ENCODE assay signal across 8 cellular contexts in genomic region chr22:30890689-30891442, GRCh38.
A peak's percentile ranks its signal among the peaks of the same experiment; 100 is the strongest.
DNase-seq lines count a peak whose midpoint lies in the region; ATAC-seq, FAIRE-seq and TF ChIP-seq lines count a peak whose summit lies in the region.

No MANE protein-coding gene starts in this region.

- H3K9me3 Mint-ChIP-seq in stimulated activated effector memory CD8-positive, alpha-beta T cell treated with anti-CD3 and anti-CD28 coated beads, Interleukin-12 subunit alpha, Interleukin-12 subunit beta, amount 100 ng/mL, for 72 hours: no peaks in the 10 kb centered on the region

- peak; percentile 83 for TF ChIP-seq CTCF in Panc1 (IDR thresholded peaks at IDR 0.05)
- TF ChIP-seq CTCF in K562 (IDR thresholded peaks at IDR 0.05 in 2 of 3, conservative IDR thresholded peaks at IDR 0.05 in 1 of 3; ENCODE audit: insufficient read depth in 2 of 3, low read depth in 1 of 3, low read length in 3 of 3): peak; percentile 67 to 76 (median 73)
- peak; percentile 74 for TF ChIP-seq CTCF in kidney (IDR thresholded peaks at IDR 0.05; ENCODE audit: borderline replicate concordance, extremely low read depth, insufficient read depth)

- POLR2A ChIA-PET in Panc1 (lab: Charles Lee) (no interaction called here), K562 (lab: Yijun Ruan, JAX) (interaction anchor here (1.3 to 1.4 kb wide), 2 partner anchors 9 to 10 kb away, joined by 4 read pairs; no protein-coding TSS in a partner anchor)

- TF ChIP-seq RAD21 in K562 (CRISPR knock-in tag; conservative IDR thresholded peaks at IDR 0.05 in 1 of 2, IDR thresholded peaks at IDR 0.05 in 1 of 2): peak in 1 of 2 experiments; percentile 64; a peak in 3 of 4 replicates

- no peaks in the 10 kb centered on the region for H3K9me1 ChIP-seq in K562 (ENCODE audit: control insufficient read depth, insufficient read depth, low read length)

- no peaks in the 10 kb centered on the region for H3K4me1 ChIP-seq in Panc1 (ENCODE audit: control insufficient read depth, insufficient read depth, low read length)
- peaks cover 0 to 12% of the 10 kb centered on the region in 2 experiments; a peak in 1 of 5 replicates for H3K4me1 ChIP-seq in K562 (replicated peaks in 1 of 2; ENCODE audit: control insufficient read depth in 2 of 2, insufficient read depth in 2 of 2, low read length in 2 of 2)
- H3K4me1 ChIP-seq in kidney (ENCODE audit: control insufficient read depth in 1 of 2, insufficient read depth in 1 of 2, low read depth in 1 of 2, low read length in 2 of 2): peaks cover 0 to 2% of the 10 kb centered on the region in 2 donors

- no peak overlapping the region for H2AFZ ChIP-seq in K562 (ENCODE audit: low read depth, low read length)

- no peaks in the 10 kb centered on the region for H3K27me3 ChIP-seq in Panc1 (ENCODE audit: control insufficient read depth, insufficient read depth, low read length)
- no peaks in the 10 kb centered on the region for H3K27me3 ChIP-seq in K562 (ENCODE audit: control insufficient read depth in 2 of 2, insufficient read depth in 2 of 2, low read length in 2 of 2)

- CTCF ChIA-PET in Panc1 (lab: Charles Lee): interaction anchor here (0.6 to 1.1 kb wide), 2 partner anchors 11 to 74 kb away, joined by 3 to 6 read pairs; no protein-coding TSS in a partner anchor
- CTCF ChIA-PET in K562 (lab: Yijun Ruan, JAX; ENCODE audit: low intra/inter-chr PET ratio): no interaction called here

- H3K4me3 ChIP-seq in Panc1 (ENCODE audit: low read depth in 2 of 2, low read length in 2 of 2): no peak overlapping the region
- H3K4me3 ChIP-seq in K562: no peak overlapping the region
- no peak overlapping the region for H3K4me3 ChIP-seq in kidney (ENCODE audit: low read length in 2 of 2)

- no peak for TF ChIP-seq POLR2A in K562 (conservative IDR thresholded peaks at IDR 0.05)

- H3K4me2 ChIP-seq in K562 (ENCODE audit: insufficient read depth, low read length): no peak overlapping the region

- DNase-seq in NCI-H1092 treated with DMSO at 0.1 percent for 48 hours (lab: John Stamatoyannopoulos, UW): peak; percentile 1
- no peak for DNase-seq in NCI-H1092 (lab: John Stamatoyannopoulos, UW)
- peak; percentile 7 for DNase-seq in Panc1 (ENCODE audit: low read depth, low spot score)
- DNase-seq in K562 (ENCODE audit: extremely low read depth in 1 of 4, low spot score in 3 of 4): peak; percentile 41 to 47 (median 43)
- DNase-seq in kidney: peak; percentile 77
- DNase-seq in stimulated activated effector memory CD8-positive, alpha-beta T cell treated with anti-CD3 and anti-CD28 coated beads, Interleukin-12 subunit alpha, Interleukin-12 subunit beta, amount 100 ng/mL, for 72 hours (ENCODE audit: low spot score in 2 of 2): no peak
- DNase-seq in NCI-H187 treated with DMSO at 0.1 percent for 48 hours (lab: John Stamatoyannopoulos, UW): no peak

- peak; percentile 75 for FAIRE-seq in K562 (lab: Jason Lieb, UNC)
- no peak for FAIRE-seq in kidney (lab: Jason Lieb, UNC)

- H3K9ac ChIP-seq in K562 (ENCODE audit: insufficient read depth in 1 of 2, low read depth in 2 of 2, low read length in 2 of 2) (0 out of 4 replicates have a peak overlapping the region, but pooled peaks of 1 of the 2 experiments have one; percentile 20), kidney (ENCODE audit: low read length in 2 of 2) (no peak overlapping the region)

- TF ChIP-seq EP300 in K562 (IDR thresholded peaks at IDR 0.05; ENCODE audit: low read length): no peak

- H4K20me1 ChIP-seq in K562 (replicated peaks; ENCODE audit: control insufficient read depth, insufficient read depth, low read length): no peaks in the 10 kb centered on the region

- in situ Hi-C loops in Panc1 (cut with HindIII; ENCODE audit: low pct_unique_long_range_greater_than_20kb, low sequenced_read_pairs) (no loop called here), K562 (cut with MboI) (no loop called here)

- 79% methylated on average over 15 of the region's 17 CpGs for WGBS in K562 (ENCODE audit: insufficient coverage, low coverage, missing lambda C conversion rate)

- ATAC-seq in Panc1: peak; percentile 85; the same call in 1 of the 2 replicates
- peak; percentile 89 for ATAC-seq in K562
- peak; percentile 53 for ATAC-seq in stimulated activated effector memory CD8-positive, alpha-beta T cell treated with anti-CD3 and anti-CD28 coated beads, Interleukin-12 subunit alpha, Interleukin-12 subunit beta, amount 100 ng/mL, for 72 hours
- ATAC-seq in HG02759 (IDR thresholded peaks at IDR 0.05; ENCODE audit: unreplicated experiment): no peak

- peak overlapping the region; percentile 15 for H3K27ac Mint-ChIP-seq in stimulated activated effector memory CD8-positive, alpha-beta T cell treated with anti-CD3 and anti-CD28 coated beads, Interleukin-12 subunit alpha, Interleukin-12 subunit beta, amount 100 ng/mL, for 72 hours

- intact Hi-C loops in Panc1 (cut with micrococcal nuclease; ENCODE audit: unreplicated experiment): no loop called here
- intact Hi-C loops in K562 (cut with micrococcal nuclease): loop anchor here (1.0 kb wide), 1 partner anchor 128 kb away; no protein-coding TSS in a partner anchor
- intact Hi-C loops in kidney (cut with DNase I): no loop called here

- no peak overlapping the region for H3K27ac ChIP-seq in Panc1 (ENCODE audit: low read length)
- H3K27ac ChIP-seq in K562 (ENCODE audit: extremely low read depth, low read depth, low read length): no peak overlapping the region
- H3K27ac ChIP-seq in kidney (ENCODE audit: low read depth in 2 of 2, low read length in 2 of 2): no peak overlapping the region

- peaks cover 10% of the 10 kb centered on the region for H3K36me3 Mint-ChIP-seq in stimulated activated effector memory CD8-positive, alpha-beta T cell treated with anti-CD3 and anti-CD28 coated beads, Interleukin-12 subunit alpha, Interleukin-12 subunit beta, amount 100 ng/mL, for 72 hours

- no peak overlapping the region for H3K4me3 Mint-ChIP-seq in stimulated activated effector memory CD8-positive, alpha-beta T cell treated with anti-CD3 and anti-CD28 coated beads, Interleukin-12 subunit alpha, Interleukin-12 subunit beta, amount 100 ng/mL, for 72 hours

- BruUV-seq in Panc1 (replicated peaks; lab: Mats Ljungman, UMichigan) (no TSS peak), K562 (replicated peaks; lab: Mats Ljungman, UMichigan) (no TSS peak)

- no peaks in the 10 kb centered on the region for H3K36me3 ChIP-seq in Panc1 (ENCODE audit: control insufficient read depth, insufficient read depth, low read length)
- H3K36me3 ChIP-seq in K562 (ENCODE audit: control insufficient read depth, insufficient read depth, low read length): peaks cover 81% of the 10 kb centered on the region; the same call in 2 of the 3 replicates
- H3K36me3 ChIP-seq in kidney (ENCODE audit: control insufficient read depth in 1 of 2, insufficient read depth in 2 of 2, low read length in 2 of 2): peaks cover 2 to 4% of the 10 kb centered on the region in 2 donors

- peaks cover 20% of the 10 kb centered on the region for H3K4me1 Mint-ChIP-seq in stimulated activated effector memory CD8-positive, alpha-beta T cell treated with anti-CD3 and anti-CD28 coated beads, Interleukin-12 subunit alpha, Interleukin-12 subunit beta, amount 100 ng/mL, for 72 hours

- no peaks in the 10 kb centered on the region for H3K79me2 ChIP-seq in K562 (ENCODE audit: control insufficient read depth, insufficient read depth, low read length)

- H3K9me3 ChIP-seq in Panc1 (ENCODE audit: control insufficient read depth, insufficient read depth, low read depth, low read length): no peaks in the 10 kb centered on the region
- no peaks in the 10 kb centered on the region for H3K9me3 ChIP-seq in K562 (replicated peaks; ENCODE audit: control insufficient read depth, insufficient read depth, low read depth, low read length)
- no peaks in the 10 kb centered on the region for H3K9me3 ChIP-seq in kidney (ENCODE audit: control insufficient read depth in 1 of 2, low read length in 2 of 2)

TF ChIP-seq in K562, 482 proteins besides CTCF, POLR2A, EP300 and RAD21 (continues in another document):
- no peak for TF ChIP-seq CAMTA2 (CRISPR knock-in tag; conservative IDR thresholded peaks at IDR 0.05)
- TF ChIP-seq CBX8 (IDR thresholded peaks at IDR 0.05; ENCODE audit: borderline replicate concordance, extremely low read depth, low read depth, low read length, poor library complexity, severe bottlenecking): no peak
- 0 out of 2 replicates have a peak, but pooled peaks have one; percentile 23 for TF ChIP-seq POLR2G (IDR thresholded peaks at IDR 0.05; ENCODE audit: low read depth, low read length)
- no peak for TF ChIP-seq FOS (IDR thresholded peaks at IDR 0.05; ENCODE audit: extremely low read depth, insufficient read length)
- no peak for TF ChIP-seq YY1 (IDR thresholded peaks at IDR 0.05; ENCODE audit: borderline replicate concordance in 1 of 3, control insufficient read depth in 1 of 3, extremely low read depth in 1 of 3, insufficient read depth in 3 of 3, insufficient read length in 1 of 3, insufficient replicate concordance in 2 of 3, low read depth in 1 of 3, low read length in 2 of 3)
- peak; percentile 46 for TF ChIP-seq SMC3 (conservative IDR thresholded peaks at IDR 0.05; ENCODE audit: insufficient read depth, low read depth, low read length)
- TF ChIP-seq MYC (IDR thresholded peaks at IDR 0.05; ENCODE audit: low read depth, low read length): peak; percentile 26; the same call in 1 of the 2 replicates
- no peak for TF ChIP-seq MYC (CRISPR knock-in tag; IDR thresholded peaks at IDR 0.05; ENCODE audit: borderline replicate concordance, low read depth)
- peak; percentile 33; the same call in 1 of the 2 replicates for TF ChIP-seq RBFOX2 (IDR thresholded peaks at IDR 0.05; ENCODE audit: low read depth, low read length)
- TF ChIP-seq MAFK (IDR thresholded peaks at IDR 0.05; ENCODE audit: low read length): no peak
- no peak for TF ChIP-seq ZNF253 (CRISPR knock-in tag; conservative IDR thresholded peaks at IDR 0.05)
- TF ChIP-seq CREB3L1 (IDR thresholded peaks at IDR 0.05; ENCODE audit: borderline replicate concordance, low read depth): no peak
- TF ChIP-seq ZNF12 (CRISPR knock-in tag; IDR thresholded peaks at IDR 0.05): no peak
- TF ChIP-seq NCOA6 (IDR thresholded peaks at IDR 0.05): no peak
- no peak for TF ChIP-seq NFE2L1 (tag; IDR thresholded peaks at IDR 0.05; ENCODE audit: borderline replicate concordance, low read depth)
- TF ChIP-seq RBM39 (optimal IDR thresholded peaks at IDR 0.05; ENCODE audit: low read depth, low read length): no peak
- TF ChIP-seq SMARCA4 (IDR thresholded peaks at IDR 0.05): no peak

Comparison
In these comparisons a context has a peak if more than half of its experiments do, and no peak if none do; other contexts are left out.
1. DNase-seq: peak in NCI-H1092 treated with DMSO at 0.1 percent for 48 hours (single experiment), Panc1 (single experiment), K562 (4 of 4) and kidney (single experiment); none in NCI-H1092 (single experiment), stimulated activated effector memory CD8-positive, alpha-beta T cell treated with anti-CD3 and anti-CD28 coated beads, Interleukin-12 subunit alpha, Interleukin-12 subunit beta, amount 100 ng/mL, for 72 hours (0 of 2) and NCI-H187 treated with DMSO at 0.1 percent for 48 hours (single experiment).
2. Peak in every context shown above with its lines, with median percentiles within 50 percentile points of each other: CTCF ChIP-seq.